ENCODE assay signal across 8 cellular contexts in genomic region chr10:132446661-132447445, GRCh38. TPM values are rescaled to one million over a fixed set of nuclear protein-coding genes. Genes with fewer than 3 reads are reported as not detected.
DNase-seq lines count a peak whose midpoint lies in the region; ATAC-seq and TF ChIP-seq lines count a peak whose summit lies in the region.

No MANE protein-coding gene starts in this region.

- no peak overlapping the region for H3K4me3 ChIP-seq in GM12864 (ENCODE audit: low read depth, low read length)
- H3K4me3 ChIP-seq in foreskin fibroblast (ENCODE audit: low read depth in 1 of 2, low read length in 2 of 2) = no peak overlapping the region
- no peak overlapping the region for H3K4me3 ChIP-seq in smooth muscle cell

- no peak overlapping the region for H2AFZ ChIP-seq in smooth muscle cell (ENCODE audit: low read depth)

- peak; percentile 39 for TF ChIP-seq CTCF in GM12864 (IDR thresholded peaks at IDR 0.05; ENCODE audit: low read depth, low read length, missing control alignments)
- peak; percentile 24 for TF ChIP-seq CTCF in foreskin fibroblast (IDR thresholded peaks at IDR 0.05; ENCODE audit: low read depth, low read length)
- peak; percentile 36 for TF ChIP-seq CTCF in smooth muscle cell (IDR thresholded peaks at IDR 0.05; ENCODE audit: borderline replicate concordance, insufficient read depth, poor library complexity, severe bottlenecking)

- no peaks in the 10 kb centered on the region for H3K36me3 ChIP-seq in smooth muscle cell (ENCODE audit: low read depth)

- peak overlapping the region; percentile 92 for H3K9ac ChIP-seq in smooth muscle cell (ENCODE audit: low read depth)

- no peaks in the 10 kb centered on the region for H3K27me3 ChIP-seq in smooth muscle cell (ENCODE audit: low read depth)

- DNase-seq in GM12864 (ENCODE audit: low read depth) (no peak), NOMO-1 treated with dmso at 0.1 percent for 144 hours (lab: John Stamatoyannopoulos, UW; ENCODE audit: unreplicated experiment) (peak; percentile 88), activated T-cell treated with anti-CD3 and anti-CD28 coated beads for 4 hours (peak; percentile 46), foreskin fibroblast (peak in 1 of 2 donors; percentile 36), smooth muscle cell (lab: John Stamatoyannopoulos, UW; ENCODE audit: unreplicated experiment) (no peak), GOT3 (lab: John Stamatoyannopoulos, UW) (no peak), middle frontal gyrus (ENCODE audit: extremely low spot score, low spot score) (no peak)

- H3F3A ChIP-seq in smooth muscle cell (ENCODE audit: low read depth) = peaks cover 7% of the 10 kb centered on the region

- H3K27ac ChIP-seq in smooth muscle cell (ENCODE audit: low read depth) = peak overlapping the region; percentile 98

- H3K4me2 ChIP-seq in smooth muscle cell = peak overlapping the region; percentile 80

- H3K4me1 ChIP-seq in smooth muscle cell (ENCODE audit: low read depth) = peaks cover 27% of the 10 kb centered on the region

- no peaks in the 10 kb centered on the region for H3K79me2 ChIP-seq in smooth muscle cell (ENCODE audit: low read depth)

- ATAC-seq in HG03060 (IDR thresholded peaks at IDR 0.05; ENCODE audit: low read depth, unreplicated experiment) = peak; percentile 45

- H4K20me1 ChIP-seq in smooth muscle cell (ENCODE audit: low read depth) = no peaks in the 10 kb centered on the region

- H3K9me3 ChIP-seq in smooth muscle cell (replicated peaks; ENCODE audit: low read depth) = no peaks in the 10 kb centered on the region

- WGBS in smooth muscle cell (ENCODE audit: low lambda C conversion rate) = 49% methylated on average over 12 of the region's 17 CpGs

RNA-seq across cellular contexts. Expression of gene PWWP2B, which starts 49.9 kb away (rescaled TPM):
- total RNA-seq in smooth muscle cell = 6.9 and 13.2 TPM in 2 replicates
- 8.3 and 9.3 TPM in 2 replicates for polyA plus RNA-seq in smooth muscle cell

Comparison
In these comparisons a context has a peak if more than half of its experiments do, and no peak if none do; other contexts are left out.
1. DNase-seq: peak in NOMO-1 treated with dmso at 0.1 percent for 144 hours (single experiment) and activated T-cell treated with anti-CD3 and anti-CD28 coated beads for 4 hours (single experiment); none in GM12864 (single experiment), smooth muscle cell (single experiment), GOT3 (single experiment) and middle frontal gyrus (single experiment).
2. Peak in every context shown above with its lines, with median percentiles within 50 percentile points of each other: CTCF ChIP-seq.